1 cellular context compared by ENCODE assay signal in the genomic region with DNA sequence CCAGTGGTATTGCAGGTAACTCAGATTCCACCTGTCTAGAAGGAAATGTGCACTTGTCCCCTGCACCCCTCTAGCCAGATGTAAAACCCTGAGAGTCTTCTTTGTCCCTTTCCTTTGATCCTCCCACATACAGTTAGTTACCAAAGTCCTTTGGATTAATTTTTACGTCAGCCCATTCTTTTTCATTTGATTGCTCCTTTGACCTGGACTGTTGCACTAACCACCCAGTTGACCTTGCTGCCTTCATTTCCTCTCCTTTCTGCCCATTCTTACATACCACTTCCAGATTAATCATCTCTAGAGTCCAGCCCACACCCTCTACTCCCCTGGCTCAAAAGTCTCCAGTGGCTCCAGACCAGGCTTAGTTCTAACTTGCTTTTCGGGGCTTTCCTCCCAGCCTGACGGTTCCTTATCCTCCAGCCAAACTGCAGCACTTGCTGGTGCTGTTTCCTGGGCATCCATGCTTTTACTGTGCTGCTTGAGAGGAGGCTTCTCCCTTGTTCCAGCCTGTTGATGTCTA.
TF ChIP-seq lines count a peak whose summit lies in the region.

No MANE protein-coding gene starts in this region.

TF ChIP-seq in HepG2, 621 proteins besides CTCF, POLR2A, EP300 and RAD21 (continued from another document and continues in another):
- TF ChIP-seq TSC22D2 (CRISPR knock-in tag; IDR thresholded peaks at IDR 0.05; ENCODE audit: borderline replicate concordance): 0 out of 2 replicates have a peak, but pooled peaks have one; percentile 37
- TF ChIP-seq ZNF543 (CRISPR knock-in tag; IDR thresholded peaks at IDR 0.05): no peak
- TF ChIP-seq HNRNPK (IDR thresholded peaks at IDR 0.05; ENCODE audit: low read depth, low read length, poor library complexity, severe bottlenecking): no peak
- TF ChIP-seq THAP7 (CRISPR knock-in tag; IDR thresholded peaks at IDR 0.05): peak; percentile 79; the same call in 1 of the 2 replicates
- TF ChIP-seq THAP11 (CRISPR knock-in tag; IDR thresholded peaks at IDR 0.05): peak; percentile 52
- TF ChIP-seq ZNF788 (CRISPR knock-in tag; IDR thresholded peaks at IDR 0.05; ENCODE audit: borderline replicate concordance): peak; percentile 53; the same call in 1 of the 2 replicates
- TF ChIP-seq ZNF281 (CRISPR knock-in tag; IDR thresholded peaks at IDR 0.05; ENCODE audit: borderline replicate concordance): no peak
- peak; percentile 79 for TF ChIP-seq TCF7 (IDR thresholded peaks at IDR 0.05; ENCODE audit: low read depth)
- 0 out of 2 replicates have a peak, but pooled peaks have one; percentile 17 for TF ChIP-seq HDAC6 (IDR thresholded peaks at IDR 0.05; ENCODE audit: low read depth, low read length)
- peak; percentile 38; the same call in 1 of the 2 replicates for TF ChIP-seq NFYB (CRISPR knock-in tag; IDR thresholded peaks at IDR 0.05)
- TF ChIP-seq ZNF670 (CRISPR knock-in tag; IDR thresholded peaks at IDR 0.05; ENCODE audit: borderline replicate concordance): peak; percentile 47; the same call in 1 of the 2 replicates
- no peak for TF ChIP-seq ZNF274 (CRISPR knock-in tag; IDR thresholded peaks at IDR 0.05)
- peak; percentile 22 for TF ChIP-seq SKI (IDR thresholded peaks at IDR 0.05; ENCODE audit: partially characterized antibody)
- peak; percentile 68; the same call in 1 of the 2 replicates for TF ChIP-seq PRDM10 (CRISPR knock-in tag; IDR thresholded peaks at IDR 0.05; ENCODE audit: low read depth)
- no peak; the same call in 1 of the 2 replicates for TF ChIP-seq PHF8 (CRISPR knock-in tag; IDR thresholded peaks at IDR 0.05)
- TF ChIP-seq MXI1 (IDR thresholded peaks at IDR 0.05; ENCODE audit: borderline replicate concordance, low read depth, low read length): peak; percentile 46; the same call in 1 of the 3 replicates
- no peak for TF ChIP-seq ZBTB42 (CRISPR knock-in tag; IDR thresholded peaks at IDR 0.05)
- TF ChIP-seq ZNF354B (CRISPR knock-in tag; IDR thresholded peaks at IDR 0.05): no peak
- TF ChIP-seq ZNF136 (CRISPR knock-in tag; IDR thresholded peaks at IDR 0.05; ENCODE audit: low read depth): 0 out of 2 replicates have a peak, but pooled peaks have one; percentile 51
- no peak for TF ChIP-seq TRIM22 (IDR thresholded peaks at IDR 0.05)
- no peak for TF ChIP-seq ZNF83 (CRISPR knock-in tag; IDR thresholded peaks at IDR 0.05; ENCODE audit: borderline replicate concordance)
- TF ChIP-seq ZNF772 (CRISPR knock-in tag; IDR thresholded peaks at IDR 0.05): peak; percentile 77
- no peak for TF ChIP-seq ZFP82 (CRISPR knock-in tag; IDR thresholded peaks at IDR 0.05; ENCODE audit: borderline replicate concordance)
- peak; percentile 42; the same call in 1 of the 2 replicates for TF ChIP-seq ARID4A (CRISPR knock-in tag; IDR thresholded peaks at IDR 0.05; ENCODE audit: borderline replicate concordance)
- TF ChIP-seq GLI4 (CRISPR knock-in tag; IDR thresholded peaks at IDR 0.05; ENCODE audit: borderline replicate concordance): no peak
- TF ChIP-seq HDAC1 (CRISPR knock-in tag; IDR thresholded peaks at IDR 0.05): peak; percentile 87
- no peak for TF ChIP-seq MTA3 (CRISPR knock-in tag; IDR thresholded peaks at IDR 0.05)
- TF ChIP-seq ZFP41 (CRISPR knock-in tag; IDR thresholded peaks at IDR 0.05; ENCODE audit: borderline replicate concordance): no peak
- TF ChIP-seq MYNN (CRISPR knock-in tag; IDR thresholded peaks at IDR 0.05; ENCODE audit: low read depth): no peak
- no peak for TF ChIP-seq ATF7-NPFF (CRISPR knock-in tag; IDR thresholded peaks at IDR 0.05; ENCODE audit: low read depth)
- TF ChIP-seq, protein P1, sequence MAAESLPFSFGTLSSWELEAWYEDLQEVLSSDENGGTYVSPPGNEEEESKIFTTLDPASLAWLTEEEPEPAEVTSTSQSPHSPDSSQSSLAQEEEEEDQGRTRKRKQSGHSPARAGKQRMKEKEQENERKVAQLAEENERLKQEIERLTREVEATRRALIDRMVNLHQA (CRISPR knock-in tag; IDR thresholded peaks at IDR 0.05): no peak
- peak; percentile 90 for TF ChIP-seq NR2F2 (IDR thresholded peaks at IDR 0.05; ENCODE audit: borderline replicate concordance, low read depth)
- TF ChIP-seq, protein P2, sequence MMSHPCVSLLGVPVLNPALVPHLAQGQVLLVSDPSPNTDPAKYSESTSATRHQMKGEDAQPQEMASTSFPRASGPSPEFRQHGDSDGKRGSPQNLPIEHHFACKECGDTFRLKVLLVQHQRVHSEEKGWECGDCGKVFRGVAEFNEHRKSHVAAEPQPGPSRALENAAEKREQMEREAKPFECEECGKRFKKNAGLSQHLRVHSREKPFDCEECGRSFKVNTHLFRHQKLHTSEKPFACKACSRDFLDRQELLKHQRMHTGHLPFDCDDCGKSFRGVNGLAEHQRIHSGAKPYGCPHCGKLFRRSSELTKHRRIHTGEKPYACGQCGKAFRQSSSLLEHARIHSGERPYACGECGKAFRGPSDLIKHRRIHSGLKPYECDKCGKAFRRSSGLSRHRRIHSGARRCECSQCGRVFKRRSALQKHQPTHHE (CRISPR knock-in tag; IDR thresholded peaks at IDR 0.05; ENCODE audit: borderline replicate concordance): 0 out of 2 replicates have a peak, but pooled peaks have one; percentile 11
- peak; percentile 73 for TF ChIP-seq HDAC2 (CRISPR knock-in tag; IDR thresholded peaks at IDR 0.05)
- TF ChIP-seq ZNF232 (CRISPR knock-in tag; IDR thresholded peaks at IDR 0.05; ENCODE audit: borderline replicate concordance): no peak
- peak; percentile 54; the same call in 1 of the 2 replicates for TF ChIP-seq RXRA (CRISPR knock-in tag; IDR thresholded peaks at IDR 0.05)
- TF ChIP-seq ARID5B (CRISPR knock-in tag; IDR thresholded peaks at IDR 0.05): peak; percentile 86
- TF ChIP-seq FOXO1 (CRISPR knock-in tag; IDR thresholded peaks at IDR 0.05): peak; percentile 37; the same call in 1 of the 2 replicates
- TF ChIP-seq LCORL (IDR thresholded peaks at IDR 0.05): no peak
- peak; percentile 81; the same call in 1 of the 2 replicates for TF ChIP-seq LCORL (CRISPR knock-in tag; IDR thresholded peaks at IDR 0.05)
- 0 out of 2 replicates have a peak, but pooled peaks have one; percentile 71 for TF ChIP-seq ZNF230 (CRISPR knock-in tag; IDR thresholded peaks at IDR 0.05)
